Comparison of ENCODE assay signal across 14 cellular contexts in the genomic region with DNA sequence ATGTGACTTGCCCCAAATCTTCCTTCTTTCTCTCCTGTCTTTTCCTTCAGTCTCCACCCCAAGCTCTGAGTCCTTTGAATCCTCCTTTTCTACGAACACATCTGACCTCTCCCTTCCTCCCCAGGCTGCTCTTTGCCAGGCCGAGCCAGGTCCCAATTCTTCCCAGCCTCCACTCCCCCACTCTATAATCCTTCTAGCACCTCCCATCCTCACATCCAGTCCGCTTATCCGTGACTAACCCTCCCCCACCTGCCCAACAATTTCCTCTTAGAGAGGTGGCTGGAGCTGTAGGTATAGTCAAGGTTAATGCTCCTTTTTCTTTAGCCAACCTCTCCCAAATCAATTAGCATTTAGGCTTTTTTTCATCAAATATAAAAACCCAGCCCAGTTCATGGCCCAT. TPM values are rescaled to one million over a fixed set of nuclear protein-coding genes. Genes with fewer than 3 reads are reported as not detected.
"Had no signal": no experiment of that assay in that cellular context is flagged by ENCODE, and none has a peak within 500 bp of the region (broad histone marks: within the 10 kb centered on the region; RNA-seq: fewer than 3 reads in every experiment).

No MANE protein-coding gene starts in this region.

- H3K27me3 ChIP-seq: foreskin keratinocyte, right lobe of liver, suprapubic skin, thyroid gland had no signal

- H3K36me3 ChIP-seq: right lobe of liver, suprapubic skin, thyroid gland had no signal

- H3K4me1 ChIP-seq: foreskin keratinocyte, psoas muscle, right lobe of liver, suprapubic skin, thyroid gland had no signal

- H3K4me3 ChIP-seq: psoas muscle, right lobe of liver, suprapubic skin, thyroid gland had no signal

- H3K9me3 ChIP-seq: psoas muscle, right lobe of liver, suprapubic skin, thyroid gland had no signal

- ATAC-seq: foreskin keratinocyte; left lobe of liver; natural killer cell treated with Interleukin-12 subunit alpha and Interleukin-12 subunit beta and Interleukin-15 and Interleukin-18, amount 100 ng/mL, for 72 hours; psoas muscle; right lobe of liver; stimulated activated naive CD8-positive, alpha-beta T cell treated with anti-CD3 and anti-CD28 coated beads, Interleukin-15, Interleukin-2, amounts not matched to agents 100 U/mL and 50 U/mL, for 24 hours had no signal

- DNase-seq: cerebellar nuclear complex; erythroblast; foreskin keratinocyte; kidney glomerular epithelial cell; midbrain; psoas muscle; retina; right lobe of liver; stimulated activated CD4-positive, alpha-beta T cell treated with anti-CD3 and anti-CD28 coated beads, Interleukin-2, amount 100 ng/mL, for 48 hours; stimulated activated naive CD8-positive, alpha-beta T cell treated with anti-CD3 and anti-CD28 coated beads, Interleukin-15, Interleukin-2, amounts not matched to agents 100 U/mL and 50 U/mL, for 24 hours; thyroid gland had no signal

- H3K27ac ChIP-seq: foreskin keratinocyte, psoas muscle, right lobe of liver, suprapubic skin, thyroid gland had no signal

RNA-seq across cellular contexts. Expression of a gene that starts 9.5 kb away (rescaled TPM):
- total RNA-seq: left lobe of liver had no signal
